8 cellular contexts compared by ENCODE assay signal in genomic region chr6:149234051-149234962, GRCh38.
DNase-seq lines count a peak whose midpoint lies in the region; ATAC-seq and TF ChIP-seq lines count a peak whose summit lies in the region.

No MANE protein-coding gene starts in this region.

- no peak for ATAC-seq in activated B cell treated with CpG ODN at 0.5 μM for 24 hours (ENCODE audit: low read depth)
- no peak for ATAC-seq in HG03520 (IDR thresholded peaks at IDR 0.05; ENCODE audit: unreplicated experiment)

- H3K4me3 Mint-ChIP-seq in activated B cell treated with CpG ODN at 0.5 μM for 24 hours, result no peak overlapping the region

- H3K4me1 Mint-ChIP-seq in activated B cell treated with CpG ODN at 0.5 μM for 24 hours, result peaks cover 60% of the 10 kb centered on the region

- H3K4me3 ChIP-seq in cardiac fibroblast (replicated peaks in 1 of 2; ENCODE audit: low read depth in 2 of 2, low read length in 2 of 2) (no peak overlapping the region), right atrium auricular region (no peak overlapping the region)

- no peaks in the 10 kb centered on the region for H3K36me3 Mint-ChIP-seq in activated B cell treated with CpG ODN at 0.5 μM for 24 hours (ENCODE audit: low read depth)

- H3K27me3 Mint-ChIP-seq in activated B cell treated with CpG ODN at 0.5 μM for 24 hours, result no peaks in the 10 kb centered on the region

- H3K4me1 ChIP-seq in right atrium auricular region, result peaks cover 0 to 5% of the 10 kb centered on the region in 2 donors

- DNase-seq in HPDE6-E6E7 (ENCODE audit: extremely low spot score), result peak; percentile 46
- DNase-seq in activated B cell treated with CpG ODN at 0.5 μM for 24 hours, result no peak
- peak; percentile 31 to 49 for DNase-seq in cardiac fibroblast (ENCODE audit: low read depth in 2 of 2)
- DNase-seq in stimulated activated CD4-positive, alpha-beta T cell treated with anti-CD3 and anti-CD28 coated beads, Interleukin-1b, Interleukin-23, amount 100 ng/mL, for 48 hours, result peak; percentile 47
- no peak for DNase-seq in right atrium auricular region (ENCODE audit: low spot score)
- no peak for DNase-seq in NCI-H2227 treated with DMSO at 0.1 percent for 48 hours (lab: John Stamatoyannopoulos, UW)
- DNase-seq in NCI-H446 treated with DMSO at 0.1 percent for 48 hours (lab: John Stamatoyannopoulos, UW), result no peak

- TF ChIP-seq CTCF in activated B cell treated with CpG ODN at 0.5 μM for 24 hours (IDR thresholded peaks at IDR 0.05) (no peak), cardiac fibroblast (IDR thresholded peaks at IDR 0.05; ENCODE audit: low read depth, low read length) (no peak), right atrium auricular region (IDR thresholded peaks at IDR 0.05) (no peak)

- H3K36me3 ChIP-seq in right atrium auricular region, result no peaks in the 10 kb centered on the region

- POLR2A ChIA-PET in activated B cell treated with CpG ODN at 0.5 μM for 24 hours (lab: Charles Lee), result interaction anchor here (0.7 kb wide), 1 partner anchor 706 kb away, joined by 3 read pairs; no protein-coding TSS in a partner anchor

- H3K27ac Mint-ChIP-seq in activated B cell treated with CpG ODN at 0.5 μM for 24 hours, result peak overlapping the region; percentile 66

- H3K9me3 ChIP-seq in right atrium auricular region, result no peaks in the 10 kb centered on the region

- no peaks in the 10 kb centered on the region for H3K27me3 ChIP-seq in right atrium auricular region

- intact Hi-C loops in activated B cell treated with CpG ODN at 0.5 μM for 24 hours (cut with micrococcal nuclease), result no loop called here

- H3K9me3 Mint-ChIP-seq in activated B cell treated with CpG ODN at 0.5 μM for 24 hours, result no peaks in the 10 kb centered on the region

- CTCF ChIA-PET in activated B cell treated with CpG ODN at 0.5 μM for 24 hours (lab: Charles Lee), result no interaction called here

- H3K27ac ChIP-seq in right atrium auricular region, result no peak overlapping the region

Comparison
In these comparisons a context has a peak if more than half of its experiments do, and no peak if none do; other contexts are left out.
1. DNase-seq: peak in HPDE6-E6E7 (single experiment), cardiac fibroblast (2 of 2) and stimulated activated CD4-positive, alpha-beta T cell treated with anti-CD3 and anti-CD28 coated beads, Interleukin-1b, Interleukin-23, amount 100 ng/mL, for 48 hours (single experiment); none in activated B cell treated with CpG ODN at 0.5 μM for 24 hours (single experiment), right atrium auricular region (single experiment), NCI-H2227 treated with DMSO at 0.1 percent for 48 hours (single experiment) and NCI-H446 treated with DMSO at 0.1 percent for 48 hours (single experiment).